ENCODE assay signal across 8 cellular contexts in the genomic region with DNA sequence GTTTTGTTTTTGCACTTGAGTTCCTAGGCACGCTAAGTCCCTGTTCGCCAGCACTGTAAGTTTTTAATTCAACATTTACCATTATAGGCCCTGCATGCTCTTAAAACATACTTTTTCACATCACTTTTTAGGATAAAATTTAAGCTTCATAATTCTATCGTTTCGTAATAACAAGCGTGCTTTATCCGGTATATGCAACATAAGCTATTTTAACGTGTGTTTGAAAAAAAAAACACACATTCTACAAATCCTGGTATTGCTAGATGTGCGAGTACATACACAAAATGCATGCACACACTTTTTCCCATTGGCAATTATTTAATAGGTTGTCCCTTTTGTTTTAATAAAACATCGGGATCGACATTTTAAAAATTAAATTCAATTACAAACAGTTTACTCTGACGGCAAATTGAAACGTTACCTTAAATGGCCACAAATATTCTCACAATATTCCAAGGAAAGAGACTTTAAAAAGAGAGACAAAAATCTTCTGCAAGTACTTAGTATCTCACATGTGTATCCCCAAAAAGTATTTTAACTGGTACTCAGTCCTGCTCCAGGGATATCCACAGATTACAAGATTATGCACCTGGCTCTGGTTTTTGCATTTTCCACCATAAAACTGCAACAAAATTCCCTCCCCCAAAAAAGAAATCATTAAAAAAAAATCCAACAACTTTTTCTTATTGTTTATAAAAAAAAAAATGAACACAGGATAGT. TPM values are rescaled to one million over a fixed set of nuclear protein-coding genes. Genes with fewer than 3 reads are reported as not detected.
DNase-seq lines count a peak whose midpoint lies in the region; ATAC-seq and TF ChIP-seq lines count a peak whose summit lies in the region.

No MANE protein-coding gene starts in this region.

- H3K4me3 ChIP-seq in GM08714 (ENCODE audit: low read length) (peak overlapping the region; percentile 56), mesenchymal stem cell (ENCODE audit: insufficient read depth in 1 of 2, low read depth in 1 of 2, low read length in 2 of 2) (peak overlapping the region; percentile 22 to 94), aorta (ENCODE audit: low read length in 2 of 2) (peak overlapping the region; percentile 96 to 99)

- H3K9me3 ChIP-seq in mesenchymal stem cell (ENCODE audit: control insufficient read depth, low read length) (no peaks in the 10 kb centered on the region), aorta (ENCODE audit: control insufficient read depth, low read length) (no peaks in the 10 kb centered on the region)

- intact Hi-C loops in aorta (cut with DNase I) = loop anchor here (5.0 to 10.0 kb wide), 7 partner anchors 114 to 347 kb away; no protein-coding TSS in a partner anchor

- no peak overlapping the region for H2BK12ac ChIP-seq in mesenchymal stem cell (ENCODE audit: low read length in 2 of 2)

- H2BK5ac ChIP-seq in mesenchymal stem cell (ENCODE audit: low read depth, low read length, poor library complexity, severe bottlenecking) = no peak overlapping the region

- peak overlapping the region; percentile 74 for H3K4me2 ChIP-seq in mesenchymal stem cell (ENCODE audit: low read length, poor library complexity, severe bottlenecking)

- no peaks in the 10 kb centered on the region for H3K9me3 Mint-ChIP-seq in chondrocyte (ENCODE audit: low read depth)

- H3K14ac ChIP-seq in mesenchymal stem cell (ENCODE audit: low read length in 2 of 2) = no peak overlapping the region

- H3K4me1 ChIP-seq in mesenchymal stem cell (ENCODE audit: control insufficient read depth, insufficient read depth, low read depth, low read length) (peaks cover 4% of the 10 kb centered on the region), aorta (ENCODE audit: control insufficient read depth in 1 of 2, insufficient read depth in 2 of 2, low read length in 2 of 2) (no peaks in the 10 kb centered on the region)

- ATAC-seq in aorta (ENCODE audit: low FRiP score) = no peak

- H3K36me3 ChIP-seq in mesenchymal stem cell (ENCODE audit: control insufficient read depth in 1 of 2, insufficient read depth in 2 of 2, low read depth in 1 of 2, low read length in 2 of 2) (peaks cover 0 to 10% of the 10 kb centered on the region in 2 experiments), aorta (ENCODE audit: control insufficient read depth in 1 of 2, insufficient read depth in 2 of 2, low read length in 1 of 2) (no peaks in the 10 kb centered on the region)

- DNase-seq in NCI-H2227 (lab: John Stamatoyannopoulos, UW; ENCODE audit: unreplicated experiment) = peak; percentile 45
- no peak for DNase-seq in chondrocyte (ENCODE audit: low spot score)
- DNase-seq in mesenchymal stem cell = peak; percentile 36
- DNase-seq in aorta = no peak
- no peak for DNase-seq in stimulated activated CD4-positive, alpha-beta T cell treated with anti-CD3 and anti-CD28 coated beads, Interleukin-2, amount 100 ng/mL, for 48 hours
- no peak for DNase-seq in activated effector memory CD4-positive, alpha-beta T cell treated with anti-CD3 and anti-CD28 coated beads, Interleukin-2, amount 50 U/mL, for 16 hours
- no peak for DNase-seq in stimulated activated naive CD4-positive, alpha-beta T cell (lab: John Stamatoyannopoulos, UW)

- peak overlapping the region in 1 of 2 experiments; percentile 70 for H3K18ac ChIP-seq in mesenchymal stem cell (ENCODE audit: low read depth in 1 of 2, low read length in 2 of 2)

- H4K8ac ChIP-seq in mesenchymal stem cell (ENCODE audit: low read length) = no peak overlapping the region

- no peak overlapping the region for H3K4ac ChIP-seq in mesenchymal stem cell (ENCODE audit: low read depth in 1 of 2, low read length in 2 of 2)

- H3K27ac ChIP-seq in mesenchymal stem cell (ENCODE audit: low read length, poor library complexity, severe bottlenecking) (peak overlapping the region; percentile 72), aorta (ENCODE audit: low read depth in 1 of 2, low read length in 2 of 2) (no peak overlapping the region)

- H3K23ac ChIP-seq in mesenchymal stem cell (ENCODE audit: low read length in 2 of 2) = no peak overlapping the region

- no peak overlapping the region for H4K91ac ChIP-seq in mesenchymal stem cell (ENCODE audit: low read length)

- no peak overlapping the region for H2AK5ac ChIP-seq in mesenchymal stem cell (ENCODE audit: low read length, severe bottlenecking)

- H3K27me3 Mint-ChIP-seq in chondrocyte (ENCODE audit: low read depth) = no peaks in the 10 kb centered on the region

- no peaks in the 10 kb centered on the region for H3K36me3 Mint-ChIP-seq in chondrocyte (ENCODE audit: low read depth)

- peak overlapping the region; percentile 81 for H3K4me3 Mint-ChIP-seq in chondrocyte (ENCODE audit: unreplicated experiment)

- peak overlapping the region; percentile 89 for H3K27ac Mint-ChIP-seq in chondrocyte (ENCODE audit: unreplicated experiment)

- no peak overlapping the region for H2BK120ac ChIP-seq in mesenchymal stem cell (ENCODE audit: low read depth, low read length)

- no peak for TF ChIP-seq CTCF in chondrocyte (IDR thresholded peaks at IDR 0.05)

- no peak overlapping the region for H2AFZ ChIP-seq in mesenchymal stem cell (ENCODE audit: low read depth, low read length)

- WGBS in mesenchymal stem cell = under 1% methylated on average over 11 of the region's 12 CpGs
- 0 to 1% methylated on average over 12 of the region's 12 CpGs for WGBS in aorta, 2 donors

- peak overlapping the region; percentile 98 for H3K9ac ChIP-seq in mesenchymal stem cell (ENCODE audit: low read length)

- H3K4me1 Mint-ChIP-seq in chondrocyte (ENCODE audit: low read depth) = peaks cover 30% of the 10 kb centered on the region

- no peaks in the 10 kb centered on the region for H3K27me3 ChIP-seq in mesenchymal stem cell (ENCODE audit: control insufficient read depth in 1 of 2, insufficient read depth in 1 of 2, low read length in 2 of 2)
- no peaks in the 10 kb centered on the region for H3K27me3 ChIP-seq in aorta (ENCODE audit: control insufficient read depth in 1 of 2, insufficient read depth in 2 of 2, low read length in 1 of 2)

- H3K79me1 ChIP-seq in mesenchymal stem cell (replicated peaks; ENCODE audit: low read length, poor library complexity, severe bottlenecking) = peaks cover 4% of the 10 kb centered on the region

- no peak overlapping the region for H2BK15ac ChIP-seq in mesenchymal stem cell (ENCODE audit: low read depth, poor library complexity, severe bottlenecking)

RNA-seq across cellular contexts. Expression of gene TCF4, which starts 1.0 kb away (rescaled TPM):
- total RNA-seq in chondrocyte = 36.8 to 91.8 TPM (median 46.6 TPM) in 3 replicates
- 56.7 TPM for polyA plus RNA-seq in mesenchymal stem cell (2013, experiment 1 of 2)
- polyA plus RNA-seq in mesenchymal stem cell (2013, experiment 2 of 2) = 54.6 TPM
- 100 to 1,000 TPM; 108 to 297 TPM for total RNA-seq in aorta
- polyA plus RNA-seq in aorta = 10 to 100 TPM; 11.8 to 42.2 TPM

Comparison
In these comparisons a context has a peak if more than half of its experiments do, and no peak if none do; other contexts are left out.
1. DNase-seq: peak in NCI-H2227 (single experiment) and mesenchymal stem cell (single experiment); none in chondrocyte (single experiment), aorta (0 of 2), stimulated activated CD4-positive, alpha-beta T cell treated with anti-CD3 and anti-CD28 coated beads, Interleukin-2, amount 100 ng/mL, for 48 hours (0 of 2), activated effector memory CD4-positive, alpha-beta T cell treated with anti-CD3 and anti-CD28 coated beads, Interleukin-2, amount 50 U/mL, for 16 hours (single experiment) and stimulated activated naive CD4-positive, alpha-beta T cell (0 of 6).
2. Peak in every context shown above with its lines, with median percentiles within 50 percentile points of each other: H3K4me3 ChIP-seq.